Comparison of ENCODE assay signal across 19 cellular contexts in genomic region chr17:30520882-30521281, GRCh38. TPM values are rescaled to one million over a fixed set of nuclear protein-coding genes. Genes with fewer than 3 reads are reported as not detected.
DNase-seq lines count a peak whose midpoint lies in the region; ATAC-seq and TF ChIP-seq lines count a peak whose summit lies in the region.
"Had no signal": no experiment of that assay in that cellular context is flagged by ENCODE, and none has a peak within 500 bp of the region (broad histone marks: within the 10 kb centered on the region; RNA-seq: fewer than 3 reads in every experiment).

No MANE protein-coding gene starts in this region.

- H3K27me3 ChIP-seq in thoracic aorta (replicated peaks; ENCODE audit: insufficient read depth) (no peaks in the 10 kb centered on the region), GM23338 (ENCODE audit: insufficient read depth) (no peaks in the 10 kb centered on the region)
- H3K27me3 ChIP-seq: adrenal gland, pancreas, uterus had no signal

- no peak overlapping the region for H3K4me2 ChIP-seq in GM23338

- peak overlapping the region; percentile 72 for H3K27ac Mint-ChIP-seq in activated T-cell treated with anti-CD3 and anti-CD28 coated beads, Interleukin-2, amount 50 U/mL, for 72 hours
- peak overlapping the region; percentile 71 for H3K27ac Mint-ChIP-seq in activated T-helper 17 cell treated with anti-CD3 and anti-CD28 coated beads, Interleukin-2, amount 50 U/mL, for 72 hours
- no peak overlapping the region for H3K27ac Mint-ChIP-seq in GM23338

- no peak for TF ChIP-seq CTCF in fibroblast of mammary gland (conservative IDR thresholded peaks at IDR 0.05; ENCODE audit: control insufficient read depth, insufficient read depth, low read depth, low read length)
- no peak for TF ChIP-seq CTCF in thoracic aorta (IDR thresholded peaks at IDR 0.05)
- TF ChIP-seq CTCF in GM23338 (conservative IDR thresholded peaks at IDR 0.05; ENCODE audit: low read depth in 2 of 2) = no peak

- H3K4me3 ChIP-seq in fibroblast of mammary gland (ENCODE audit: control insufficient read depth, low read depth, low read length) = no peak overlapping the region
- no peak overlapping the region for H3K4me3 ChIP-seq in thoracic aorta
- H3K4me3 ChIP-seq in GM23338 = no peak overlapping the region
- H3K4me3 ChIP-seq: adrenal gland, pancreas, uterus had no signal

- H3K36me3 Mint-ChIP-seq in activated T-cell treated with anti-CD3 and anti-CD28 coated beads, Interleukin-2, amount 50 U/mL, for 72 hours (ENCODE audit: insufficient read depth in 2 of 2) = peaks cover 6 to 20% of the 10 kb centered on the region in 2 donors
- H3K36me3 Mint-ChIP-seq in activated T-helper 17 cell treated with anti-CD3 and anti-CD28 coated beads, Interleukin-2, amount 50 U/mL, for 72 hours (ENCODE audit: low read depth) = peaks cover 82% of the 10 kb centered on the region
- peaks cover 54% of the 10 kb centered on the region for H3K36me3 Mint-ChIP-seq in GM23338 (ENCODE audit: low read depth)

- H4K20me1 ChIP-seq in GM23338 (replicated peaks; ENCODE audit: insufficient read depth) = peaks cover 6% of the 10 kb centered on the region; the same call in 1 of the 2 replicates

- no peak overlapping the region for H2AFZ ChIP-seq in GM23338

- H3K4me1 Mint-ChIP-seq in activated T-cell treated with anti-CD3 and anti-CD28 coated beads, Interleukin-2, amount 50 U/mL, for 72 hours (ENCODE audit: low read depth) = peaks cover 11% of the 10 kb centered on the region
- no peaks in the 10 kb centered on the region for H3K4me1 Mint-ChIP-seq in activated T-helper 17 cell treated with anti-CD3 and anti-CD28 coated beads, Interleukin-2, amount 50 U/mL, for 72 hours
- no peaks in the 10 kb centered on the region for H3K4me1 Mint-ChIP-seq in GM23338

- H3K36me3 ChIP-seq in thoracic aorta (peaks cover 11% of the 10 kb centered on the region), GM23338 (ENCODE audit: insufficient read depth) (peaks cover 31% of the 10 kb centered on the region)
- H3K36me3 ChIP-seq: uterus had no signal

- DNase-seq in activated T-cell treated with anti-CD3 and anti-CD28 coated beads, Interleukin-2, amount 50 U/mL, for 72 hours = no peak
- DNase-seq in activated T-cell treated with anti-CD3 and anti-CD28 coated beads for 4 hours = no peak
- peak; percentile 56 for DNase-seq in fibroblast of mammary gland (ENCODE audit: low read depth)
- no peak for DNase-seq in thoracic aorta (ENCODE audit: low spot score)
- no peak for DNase-seq in iPS-NIHi7 (ENCODE audit: extremely low spot score)
- DNase-seq in sciatic nerve (ENCODE audit: low spot score) = no peak
- no peak for DNase-seq in GM23338 (ENCODE audit: low spot score)
- DNase-seq: activated T-cell treated with anti-CD3 and anti-CD28 coated beads, Interleukin-2, amount 50 U/mL, for 1 hour; naive thymus-derived CD4-positive, alpha-beta T cell; NCI-H1417; NCI-H526 treated with DMSO at 0.1 percent for 48 hours; pancreas; stimulated activated CD4-positive, alpha-beta T cell treated with anti-CD3 and anti-CD28 coated beads, Interleukin-4, amount 100 ng/mL, for 4 hours; T-helper 1 cell; uterus had no signal

- no peaks in the 10 kb centered on the region for H3K9me3 ChIP-seq in thoracic aorta
- H3K9me3 ChIP-seq: adrenal gland, pancreas, uterus had no signal

- no peaks in the 10 kb centered on the region for H3K9me2 ChIP-seq in GM23338 (ENCODE audit: insufficient read depth)

- ATAC-seq in activated T-cell treated with anti-CD3 and anti-CD28 coated beads, Interleukin-2, amount 50 U/mL, for 72 hours (replicated peaks in 1 of 2) = peak; percentile 23 to 27
- peak; percentile 48 for ATAC-seq in activated T-helper 17 cell treated with anti-CD3 and anti-CD28 coated beads, Interleukin-2, amount 50 U/mL, for 72 hours (replicated peaks)
- ATAC-seq in thoracic aorta (ENCODE audit: insufficient number of reproducible peaks, low FRiP score, low read depth) = no peak
- no peak for ATAC-seq in sciatic nerve
- no peak for ATAC-seq in GM23338
- ATAC-seq: HepG2; naive thymus-derived CD4-positive, alpha-beta T cell had no signal

- H3K79me2 ChIP-seq in GM23338 (replicated peaks; ENCODE audit: insufficient read depth) = no peaks in the 10 kb centered on the region

- H3K27me3 Mint-ChIP-seq in activated T-cell treated with anti-CD3 and anti-CD28 coated beads, Interleukin-2, amount 50 U/mL, for 72 hours (ENCODE audit: low read depth) = no peaks in the 10 kb centered on the region
- H3K27me3 Mint-ChIP-seq in activated T-helper 17 cell treated with anti-CD3 and anti-CD28 coated beads, Interleukin-2, amount 50 U/mL, for 72 hours = no peaks in the 10 kb centered on the region
- H3K27me3 Mint-ChIP-seq in GM23338 (ENCODE audit: insufficient read depth, low read depth, poor library complexity) = peaks cover 5% of the 10 kb centered on the region
- H3K27me3 Mint-ChIP-seq: naive thymus-derived CD4-positive, alpha-beta T cell had no signal

- H3K27ac ChIP-seq in thoracic aorta = peak overlapping the region; percentile 33 to 72
- no peak overlapping the region for H3K27ac ChIP-seq in GM23338 (ENCODE audit: low read depth)
- H3K27ac ChIP-seq: C4-2B, pancreas had no signal

- H3K4me1 ChIP-seq in thoracic aorta (ENCODE audit: control insufficient read depth in 1 of 2, low read depth in 2 of 2) (peaks cover 3 to 30% of the 10 kb centered on the region in 2 donors), GM23338 (ENCODE audit: insufficient read depth) (no peaks in the 10 kb centered on the region)
- H3K4me1 ChIP-seq: pancreas had no signal

- H3F3A ChIP-seq in GM23338 (replicated peaks; ENCODE audit: low read depth) = no peaks in the 10 kb centered on the region

- H3K9me3 Mint-ChIP-seq in activated T-cell treated with anti-CD3 and anti-CD28 coated beads, Interleukin-2, amount 50 U/mL, for 72 hours = no peaks in the 10 kb centered on the region
- H3K9me3 Mint-ChIP-seq in activated T-helper 17 cell treated with anti-CD3 and anti-CD28 coated beads, Interleukin-2, amount 50 U/mL, for 72 hours = no peaks in the 10 kb centered on the region
- peaks cover 19% of the 10 kb centered on the region for H3K9me3 Mint-ChIP-seq in GM23338

- intact Hi-C loops in sciatic nerve (cut with DNase I) = no loop called here

- no peak overlapping the region for H3K4me3 Mint-ChIP-seq in activated T-cell treated with anti-CD3 and anti-CD28 coated beads, Interleukin-2, amount 50 U/mL, for 72 hours
- H3K4me3 Mint-ChIP-seq in activated T-helper 17 cell treated with anti-CD3 and anti-CD28 coated beads, Interleukin-2, amount 50 U/mL, for 72 hours = no peak overlapping the region
- no peak overlapping the region for H3K4me3 Mint-ChIP-seq in GM23338
- H3K4me3 Mint-ChIP-seq: naive thymus-derived CD4-positive, alpha-beta T cell had no signal

TF ChIP-seq in GM23338, 12 proteins besides CTCF, POLR2A, EP300 and RAD21:
- no peak for TF ChIP-seq ETS1 (IDR thresholded peaks at IDR 0.05)
- no peak for TF ChIP-seq ZNF331 (CRISPR knock-in tag; IDR thresholded peaks at IDR 0.05; ENCODE audit: low read depth)
- no peak for TF ChIP-seq EZH2phosphoT487 (IDR thresholded peaks at IDR 0.05; ENCODE audit: unreplicated experiment)
TF ChIP-seq in GM23338: peak in this region for 0.

RNA-seq across cellular contexts. Expression of gene GOSR1, which starts 43.7 kb away (rescaled TPM):
- 10 to 100 TPM; 65.7 to 66.1 TPM for total RNA-seq in activated T-cell treated with anti-CD3 and anti-CD28 coated beads, Interleukin-2, amount 50 U/mL, for 72 hours
- 10 to 100 TPM; 42.4 to 45.2 TPM for total RNA-seq in activated T-helper 17 cell treated with anti-CD3 and anti-CD28 coated beads, Interleukin-2, amount 50 U/mL, for 72 hours
- total RNA-seq in thoracic aorta = 10 to 100 TPM; 29.6 to 54.9 TPM
- total RNA-seq in sciatic nerve = 60.5 TPM
- total RNA-seq in GM23338 (2014; rRNA removed; shearing (Covaris generic)) = 33.4 and 46.6 TPM in 2 replicates
- 60.5 and 74.1 TPM in 2 replicates for polyA plus RNA-seq in GM23338 (2016; fragmentation: Nextera tagmentation; extraction: Ambion mirVana)

Comparison
In these comparisons a context has a peak if more than half of its experiments do, and no peak if none do; other contexts are left out.
1. ATAC-seq: peak in activated T-cell treated with anti-CD3 and anti-CD28 coated beads, Interleukin-2, amount 50 U/mL, for 72 hours (2 of 2) and activated T-helper 17 cell treated with anti-CD3 and anti-CD28 coated beads, Interleukin-2, amount 50 U/mL, for 72 hours (single experiment); none in thoracic aorta (single experiment), sciatic nerve (single experiment) and GM23338 (single experiment).